Comparison of ENCODE assay signal across 10 cellular contexts in the genomic region with DNA sequence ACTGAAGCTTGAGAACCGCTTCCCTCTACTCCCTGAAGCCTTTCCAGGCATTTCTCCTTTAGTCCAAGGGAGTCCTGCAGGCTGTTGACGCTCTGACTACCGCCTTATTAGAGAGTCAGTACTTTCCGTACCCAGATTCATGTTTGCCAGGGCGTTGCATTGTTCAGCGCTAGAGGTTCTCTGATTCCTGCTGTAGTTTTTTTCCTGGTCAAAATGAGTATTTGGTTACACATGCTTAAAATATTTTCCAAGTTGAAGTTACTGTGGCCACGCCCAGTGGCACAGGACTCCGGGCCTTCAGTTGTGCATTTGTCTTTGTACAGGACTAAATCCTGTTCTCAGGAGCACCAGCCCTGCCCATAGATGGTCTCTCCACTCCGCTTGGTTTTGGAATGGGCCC. TPM values are rescaled to one million over a fixed set of nuclear protein-coding genes. Genes with fewer than 3 reads are reported as not detected.
DNase-seq lines count a peak whose midpoint lies in the region; ATAC-seq and TF ChIP-seq lines count a peak whose summit lies in the region.
"Had no signal": no experiment of that assay in that cellular context is flagged by ENCODE, and none has a peak within 500 bp of the region (broad histone marks: within the 10 kb centered on the region; RNA-seq: fewer than 3 reads in every experiment).

No MANE protein-coding gene starts in this region.

- no peaks in the 10 kb centered on the region for H3K4me1 ChIP-seq in liver (ENCODE audit: control insufficient read depth in 4 of 4, insufficient read depth in 4 of 4, low read length in 3 of 4)
- no peaks in the 10 kb centered on the region for H3K4me1 ChIP-seq in smooth muscle cell (ENCODE audit: low read depth)
- H3K4me1 ChIP-seq in A673 (ENCODE audit: insufficient read depth, low read length, poor library complexity, severe bottlenecking), result no peaks in the 10 kb centered on the region

- no peak for TF ChIP-seq CTCF in cardiac fibroblast (IDR thresholded peaks at IDR 0.05; ENCODE audit: low read depth, low read length)
- no peak for TF ChIP-seq CTCF in liver (IDR thresholded peaks at IDR 0.05; ENCODE audit: low read depth, low read length, missing input control)
- no peak for TF ChIP-seq CTCF in smooth muscle cell (IDR thresholded peaks at IDR 0.05; ENCODE audit: borderline replicate concordance, insufficient read depth, poor library complexity, severe bottlenecking)
- no peak for TF ChIP-seq CTCF in A673 (conservative IDR thresholded peaks at IDR 0.05; ENCODE audit: low read depth, low read length)

- H3K4me3 ChIP-seq in cardiac fibroblast (replicated peaks in 1 of 2; ENCODE audit: low read depth in 2 of 2, low read length in 2 of 2), result no peak overlapping the region
- H3K4me3 ChIP-seq in liver (ENCODE audit: low read depth in 1 of 3, low read length in 3 of 3), result no peak overlapping the region
- H3K4me3 ChIP-seq in smooth muscle cell, result no peak overlapping the region
- H3K4me3 ChIP-seq in A673 (ENCODE audit: low read depth, low read length, poor library complexity, severe bottlenecking), result no peak overlapping the region

- no peaks in the 10 kb centered on the region for H3K79me2 ChIP-seq in smooth muscle cell (ENCODE audit: low read depth)

- no peaks in the 10 kb centered on the region for H3F3A ChIP-seq in smooth muscle cell (ENCODE audit: low read depth)

- H2AFZ ChIP-seq in smooth muscle cell (ENCODE audit: low read depth), result no peak overlapping the region

- H3K9me3 ChIP-seq in liver (ENCODE audit: control insufficient read depth in 4 of 4, low read length in 3 of 4), result no peaks in the 10 kb centered on the region
- H3K9me3 ChIP-seq in smooth muscle cell (replicated peaks; ENCODE audit: low read depth), result no peaks in the 10 kb centered on the region
- no peaks in the 10 kb centered on the region for H3K9me3 ChIP-seq in A673 (ENCODE audit: low read depth, low read length, poor library complexity, severe bottlenecking)

- ATAC-seq in GM21825 (IDR thresholded peaks at IDR 0.05; ENCODE audit: unreplicated experiment), result no peak
- ATAC-seq: naive thymus-derived CD4-positive, alpha-beta T cell had no signal

- no peaks in the 10 kb centered on the region for H3K27me3 ChIP-seq in liver (ENCODE audit: control insufficient read depth in 4 of 4, insufficient read depth in 4 of 4, low read length in 3 of 4)
- no peaks in the 10 kb centered on the region for H3K27me3 ChIP-seq in smooth muscle cell (ENCODE audit: low read depth)
- no peaks in the 10 kb centered on the region for H3K27me3 ChIP-seq in A673 (replicated peaks; ENCODE audit: insufficient read depth, low read depth, low read length, poor library complexity)

- CTCF ChIA-PET in A673 (lab: Charles Lee), result no interaction called here

- WGBS in liver, result 85% methylated on average over 9 of the region's 9 CpGs
- 79% methylated on average over 9 of the region's 9 CpGs for WGBS in smooth muscle cell (ENCODE audit: low lambda C conversion rate)

- H3K9ac ChIP-seq in liver (ENCODE audit: low read depth in 1 of 2, low read length in 2 of 2) (no peak overlapping the region), smooth muscle cell (ENCODE audit: low read depth) (no peak overlapping the region)

- no peak for TF ChIP-seq RAD21 in liver (IDR thresholded peaks at IDR 0.05)

- no peak overlapping the region for H3K4me2 ChIP-seq in smooth muscle cell

- BruUV-seq in A673 (replicated peaks; lab: Mats Ljungman, UMichigan), result no TSS peak

- POLR2A ChIA-PET in A673 (lab: Charles Lee; ENCODE audit: low non-redundant PET), result no interaction called here

- no peak overlapping the region for H3K27ac ChIP-seq in liver (ENCODE audit: low read depth in 1 of 2, low read length in 2 of 2)
- H3K27ac ChIP-seq in smooth muscle cell (ENCODE audit: low read depth), result no peak overlapping the region
- H3K27ac ChIP-seq in A673 (ENCODE audit: low read depth, low read length, poor library complexity, severe bottlenecking), result no peak overlapping the region

- intact Hi-C loops in A673 (cut with micrococcal nuclease; ENCODE audit: unreplicated experiment), result no loop called here

- H4K20me1 ChIP-seq in smooth muscle cell (ENCODE audit: low read depth), result no peaks in the 10 kb centered on the region

- H3K36me3 ChIP-seq in liver (ENCODE audit: control insufficient read depth in 4 of 4, insufficient read depth in 3 of 4, low read depth in 1 of 4, low read length in 3 of 4) (no peaks in the 10 kb centered on the region), smooth muscle cell (ENCODE audit: low read depth) (no peaks in the 10 kb centered on the region), A673 (ENCODE audit: insufficient read depth, low read length, poor library complexity, severe bottlenecking) (no peaks in the 10 kb centered on the region)

- peak; percentile 28 for DNase-seq in 8988T
- peak; percentile 69 for DNase-seq in HS-27A (ENCODE audit: low read depth)
- peak; percentile 66 to 70 for DNase-seq in cardiac fibroblast (ENCODE audit: low read depth in 2 of 2)
- no peak for DNase-seq in activated CD4-positive, alpha-beta T cell treated with anti-CD3 and anti-CD28 coated beads for 4 hours
- no peak for DNase-seq in smooth muscle cell (lab: John Stamatoyannopoulos, UW; ENCODE audit: unreplicated experiment)
- no peak for DNase-seq in A673 (ENCODE audit: low spot score)
- DNase-seq: naive thymus-derived CD4-positive, alpha-beta T cell; stimulated activated naive CD4-positive, alpha-beta T cell had no signal

TF ChIP-seq in liver, 16 proteins besides CTCF, POLR2A, EP300 and RAD21:
- peak; percentile 15 for TF ChIP-seq SP1 (IDR thresholded peaks at IDR 0.05)
- TF ChIP-seq YY1 (IDR thresholded peaks at IDR 0.05), result no peak

RNA-seq across cellular contexts. Expression of a gene that starts 7.9 kb away (rescaled TPM):
- total RNA-seq in liver (10 to 100 TPM in 1 of 2 donors, 1 to 10 TPM in 1; 9.3 to 14.4 TPM), smooth muscle cell (3.9 and 13.1 TPM in 2 replicates), A673 (2021) (2.6 and 3.0 TPM in 2 replicates)
- polyA plus RNA-seq in liver (1 to 10 TPM; 2.4 to 2.8 TPM), smooth muscle cell (3.1 and 5.9 TPM in 2 replicates)

Comparison
In these comparisons a context has a peak if more than half of its experiments do, and no peak if none do; other contexts are left out.
1. DNase-seq: peak in 8988T (single experiment), HS-27A (single experiment) and cardiac fibroblast (2 of 2); none in activated CD4-positive, alpha-beta T cell treated with anti-CD3 and anti-CD28 coated beads for 4 hours (0 of 2), smooth muscle cell (single experiment) and A673 (single experiment).